Comparison of ENCODE assay signal across 12 cellular contexts in genomic region chr12:15629761-15630160, GRCh38.
DNase-seq lines count a peak whose midpoint lies in the region; ATAC-seq and TF ChIP-seq lines count a peak whose summit lies in the region.
"Had no signal": no experiment of that assay in that cellular context is flagged by ENCODE, and none has a peak within 500 bp of the region (broad histone marks: within the 10 kb centered on the region; RNA-seq: fewer than 3 reads in every experiment).

No MANE protein-coding gene starts in this region.

- TF ChIP-seq POLR2A in sigmoid colon (IDR thresholded peaks at IDR 0.05): no peak

- H3K4me1 ChIP-seq in sigmoid colon: peaks cover 0 to 44% (median 33%) of the 10 kb centered on the region in 4 donors

- H3K4me1 Mint-ChIP-seq in Calu3 (ENCODE audit: low read depth, unreplicated experiment) (peaks cover 80% of the 10 kb centered on the region), T-cell (no peaks in the 10 kb centered on the region)
- H3K4me1 Mint-ChIP-seq: CD8-positive, alpha-beta memory T cell; naive B cell had no signal

- BruUV-seq in Calu3 (replicated peaks; lab: Mats Ljungman, UMichigan): no TSS peak

- H3K9me3 Mint-ChIP-seq in Calu3 (ENCODE audit: low read depth, unreplicated experiment) (no peaks in the 10 kb centered on the region), T-cell (no peaks in the 10 kb centered on the region)
- H3K9me3 Mint-ChIP-seq: activated naive CD4-positive, alpha-beta T cell treated with anti-CD3 and anti-CD28 coated beads for 36 hours; CD8-positive, alpha-beta memory T cell; naive B cell had no signal

- WGBS in sigmoid colon, 2 donors: 49 to 68% methylated on average over 3 of the region's 3 CpGs

- peak overlapping the region; percentile 91 for H3K27ac Mint-ChIP-seq in Calu3 (ENCODE audit: unreplicated experiment)
- no peak overlapping the region for H3K27ac Mint-ChIP-seq in T-cell
- H3K27ac Mint-ChIP-seq: activated naive CD4-positive, alpha-beta T cell treated with anti-CD3 and anti-CD28 coated beads for 36 hours; CD8-positive, alpha-beta memory T cell had no signal

- no peaks in the 10 kb centered on the region for H3K9me3 ChIP-seq in sigmoid colon

- POLR2A ChIA-PET in T-cell (lab: Charles Lee): no interaction called here

- peak overlapping the region; percentile 8 for H3K4me3 Mint-ChIP-seq in Calu3 (ENCODE audit: low read depth, unreplicated experiment)
- no peak overlapping the region for H3K4me3 Mint-ChIP-seq in T-cell
- H3K4me3 Mint-ChIP-seq: activated naive CD4-positive, alpha-beta T cell treated with anti-CD3 and anti-CD28 coated beads for 36 hours; CD8-positive, alpha-beta memory T cell; naive B cell had no signal

- CTCF ChIA-PET in Calu3 (lab: Charles Lee) (no interaction called here), T-cell (lab: Charles Lee) (no interaction called here)

- DNase-seq in Calu3: no peak
- peak; percentile 89 for DNase-seq in fibroblast of villous mesenchyme (ENCODE audit: low read depth)
- no peak for DNase-seq in sigmoid colon
- no peak for DNase-seq in D341Med (ENCODE audit: low spot score)
- no peak for DNase-seq in sciatic nerve (ENCODE audit: low spot score)
- no peak for DNase-seq in T-cell
- DNase-seq in DMS53 treated with DMSO at 0.1 percent for 48 hours (lab: John Stamatoyannopoulos, UW; ENCODE audit: unreplicated experiment): no peak
- DNase-seq: activated naive CD4-positive, alpha-beta T cell treated with anti-CD3 and anti-CD28 coated beads for 36 hours; CD8-positive, alpha-beta memory T cell; naive B cell; NCI-H1436 treated with DMSO at 0.1 percent for 48 hours had no signal

- no peak for TF ChIP-seq EP300 in sigmoid colon (IDR thresholded peaks at IDR 0.05)

- TF ChIP-seq CTCF in Calu3 (IDR thresholded peaks at IDR 0.05; ENCODE audit: unreplicated experiment): no peak
- TF ChIP-seq CTCF in fibroblast of villous mesenchyme (IDR thresholded peaks at IDR 0.05; ENCODE audit: insufficient read depth, low read depth, low read length): no peak
- TF ChIP-seq CTCF in sigmoid colon (IDR thresholded peaks at IDR 0.05): no peak

- ATAC-seq in SK-N-SH treated with all-trans-retinoic acid at 6 μM for 48 hours (peak; percentile 29), sciatic nerve (no peak), T-cell (replicated peaks in 1 of 4) (no peak)

- intact Hi-C loops in Calu3 (cut with micrococcal nuclease; ENCODE audit: unreplicated experiment): loop anchor here (2.0 kb wide), 1 partner anchor 39 kb away; no protein-coding TSS in a partner anchor
- intact Hi-C loops in sigmoid colon (cut with DNase I): no loop called here
- intact Hi-C loops in sciatic nerve (cut with DNase I): no loop called here

- no peaks in the 10 kb centered on the region for H3K27me3 ChIP-seq in sigmoid colon

- H3K4me3 ChIP-seq in fibroblast of villous mesenchyme (ENCODE audit: low read depth, low read length) (no peak overlapping the region), sigmoid colon (no peak overlapping the region)

- H3K27me3 Mint-ChIP-seq in Calu3 (ENCODE audit: unreplicated experiment): no peaks in the 10 kb centered on the region
- H3K27me3 Mint-ChIP-seq in T-cell: peaks cover 0 to 3% of the 10 kb centered on the region in 2 donors

- H3K36me3 ChIP-seq in sigmoid colon: peaks cover 0 to 10% (median 4%) of the 10 kb centered on the region in 4 donors

- peak overlapping the region; percentile 73 to 88 (median 82) for H3K27ac ChIP-seq in sigmoid colon

- H3K36me3 Mint-ChIP-seq in Calu3 (ENCODE audit: insufficient read depth, unreplicated experiment): peaks cover 44% of the 10 kb centered on the region
- no peaks in the 10 kb centered on the region for H3K36me3 Mint-ChIP-seq in T-cell
- H3K36me3 Mint-ChIP-seq: CD8-positive, alpha-beta memory T cell; naive B cell had no signal

TF ChIP-seq in SK-N-SH treated with all-trans-retinoic acid at 6 μM for 48 hours, 23 proteins besides CTCF, POLR2A, EP300 and RAD21:
- TF ChIP-seq ZFP3 (CRISPR knock-in tag; IDR thresholded peaks at IDR 0.05): 0 out of 2 replicates have a peak, but pooled peaks have one; percentile 45
- TF ChIP-seq ZNF70 (CRISPR knock-in tag; IDR thresholded peaks at IDR 0.05): no peak
- no peak for TF ChIP-seq PPARA (CRISPR knock-in tag; IDR thresholded peaks at IDR 0.05; ENCODE audit: borderline replicate concordance)
